In the genomic region with DNA sequence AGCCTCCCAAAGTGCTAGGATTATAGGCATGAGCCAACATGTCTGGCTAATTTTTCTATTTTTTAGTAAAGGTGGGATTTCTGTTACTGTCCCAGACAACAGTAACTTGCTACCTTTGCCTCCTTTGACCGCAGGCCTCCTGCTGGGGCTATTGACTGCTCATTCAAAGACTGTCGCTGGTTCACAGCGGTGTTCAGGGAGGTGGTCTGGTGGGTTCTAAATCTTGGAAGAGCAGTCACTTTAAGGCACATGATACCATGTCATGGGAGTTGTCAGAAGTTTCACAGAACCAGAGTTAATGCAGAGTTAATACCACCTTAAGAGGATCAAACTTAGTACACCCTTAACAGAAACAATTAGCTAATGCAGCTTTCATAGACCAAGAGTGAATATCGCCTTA, we compare ENCODE assay signal across 1 cellular context.
TF ChIP-seq lines count a peak whose summit lies in the region.

No MANE protein-coding gene starts in this region.

TF ChIP-seq in HepG2, 621 proteins besides CTCF, POLR2A, EP300 and RAD21:
- TF ChIP-seq BHLHE40 (IDR thresholded peaks at IDR 0.05; ENCODE audit: low read length), result no peak
- no peak for TF ChIP-seq ZNF549 (CRISPR knock-in tag; IDR thresholded peaks at IDR 0.05)
- TF ChIP-seq, protein P1, sequence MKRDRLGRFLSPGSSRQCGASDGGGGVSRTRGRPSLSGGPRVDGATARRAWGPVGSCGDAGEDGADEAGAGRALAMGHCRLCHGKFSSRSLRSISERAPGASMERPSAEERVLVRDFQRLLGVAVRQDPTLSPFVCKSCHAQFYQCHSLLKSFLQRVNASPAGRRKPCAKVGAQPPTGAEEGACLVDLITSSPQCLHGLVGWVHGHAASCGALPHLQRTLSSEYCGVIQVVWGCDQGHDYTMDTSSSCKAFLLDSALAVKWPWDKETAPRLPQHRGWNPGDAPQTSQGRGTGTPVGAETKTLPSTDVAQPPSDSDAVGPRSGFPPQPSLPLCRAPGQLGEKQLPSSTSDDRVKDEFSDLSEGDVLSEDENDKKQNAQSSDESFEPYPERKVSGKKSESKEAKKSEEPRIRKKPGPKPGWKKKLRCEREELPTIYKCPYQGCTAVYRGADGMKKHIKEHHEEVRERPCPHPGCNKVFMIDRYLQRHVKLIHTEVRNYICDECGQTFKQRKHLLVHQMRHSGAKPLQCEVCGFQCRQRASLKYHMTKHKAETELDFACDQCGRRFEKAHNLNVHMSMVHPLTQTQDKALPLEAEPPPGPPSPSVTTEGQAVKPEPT (CRISPR knock-in tag; IDR thresholded peaks at IDR 0.05; ENCODE audit: low read depth), result peak; percentile 90
